Comparison of ENCODE assay signal across 1 cellular context in the genomic region with DNA sequence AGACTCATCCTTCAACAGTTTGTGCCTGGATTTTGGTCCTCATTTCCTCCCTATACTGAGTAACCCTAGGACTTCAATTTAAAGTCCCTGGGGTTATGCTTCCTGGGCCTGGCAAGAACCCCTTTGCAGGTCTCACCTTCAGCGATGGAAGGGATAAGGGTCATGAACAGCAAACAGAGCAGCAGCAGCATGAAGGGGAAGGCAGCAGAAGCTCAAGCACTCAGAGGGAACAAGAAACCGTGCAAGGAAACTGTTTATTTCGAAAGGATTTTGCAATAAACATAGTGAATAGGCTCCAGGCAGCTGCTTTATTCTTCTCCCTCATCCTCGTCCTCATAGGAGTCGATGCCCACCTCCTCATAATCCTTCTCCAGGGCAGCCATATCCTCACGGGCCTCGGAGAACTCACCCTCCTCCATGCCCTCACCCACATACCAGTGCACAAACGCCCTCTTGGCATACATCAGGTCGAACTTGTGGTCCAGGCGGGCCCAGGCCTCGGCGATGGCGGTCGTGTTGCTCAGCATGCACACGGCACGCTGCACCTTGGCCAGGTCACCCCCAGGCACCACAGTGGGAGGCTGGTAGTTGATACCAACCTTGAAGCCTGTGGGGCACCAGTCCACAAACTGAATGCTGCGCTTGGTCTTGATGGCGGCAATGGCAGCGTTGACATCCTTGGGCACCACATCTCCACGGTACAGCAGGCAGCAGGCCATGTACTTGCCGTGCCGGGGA.
TF ChIP-seq lines count a peak whose summit lies in the region.

No MANE protein-coding gene starts in this region.

TF ChIP-seq in K562, 482 proteins besides CTCF, POLR2A, EP300 and RAD21:
- TF ChIP-seq ZNF436 (CRISPR knock-in tag; IDR thresholded peaks at IDR 0.05) (no peak), RBFOX2 (IDR thresholded peaks at IDR 0.05; ENCODE audit: low read depth, low read length) (peak; percentile 45; the same call in 1 of the 2 replicates), RBM22 (IDR thresholded peaks at IDR 0.05; ENCODE audit: low read depth, low read length, poor library complexity, severe bottlenecking) (no peak), TBL1XR1 (IDR thresholded peaks at IDR 0.05; ENCODE audit: low read length in 2 of 2) (no peak), HNRNPH1 (optimal IDR thresholded peaks at IDR 0.05; ENCODE audit: low read depth, low read length) (no peak), ID3 (CRISPR knock-in tag; IDR thresholded peaks at IDR 0.05) (no peak), ID3 (tag; IDR thresholded peaks at IDR 0.05) (no peak), POLR2G (IDR thresholded peaks at IDR 0.05; ENCODE audit: low read depth, low read length) (peak; percentile 60), PHF20 (IDR thresholded peaks at IDR 0.05; ENCODE audit: partially characterized antibody) (no peak), GATAD2B (IDR thresholded peaks at IDR 0.05; ENCODE audit: borderline replicate concordance) (no peak), NFIC (IDR thresholded peaks at IDR 0.05) (no peak)
- TF ChIP-seq, protein P1, sequence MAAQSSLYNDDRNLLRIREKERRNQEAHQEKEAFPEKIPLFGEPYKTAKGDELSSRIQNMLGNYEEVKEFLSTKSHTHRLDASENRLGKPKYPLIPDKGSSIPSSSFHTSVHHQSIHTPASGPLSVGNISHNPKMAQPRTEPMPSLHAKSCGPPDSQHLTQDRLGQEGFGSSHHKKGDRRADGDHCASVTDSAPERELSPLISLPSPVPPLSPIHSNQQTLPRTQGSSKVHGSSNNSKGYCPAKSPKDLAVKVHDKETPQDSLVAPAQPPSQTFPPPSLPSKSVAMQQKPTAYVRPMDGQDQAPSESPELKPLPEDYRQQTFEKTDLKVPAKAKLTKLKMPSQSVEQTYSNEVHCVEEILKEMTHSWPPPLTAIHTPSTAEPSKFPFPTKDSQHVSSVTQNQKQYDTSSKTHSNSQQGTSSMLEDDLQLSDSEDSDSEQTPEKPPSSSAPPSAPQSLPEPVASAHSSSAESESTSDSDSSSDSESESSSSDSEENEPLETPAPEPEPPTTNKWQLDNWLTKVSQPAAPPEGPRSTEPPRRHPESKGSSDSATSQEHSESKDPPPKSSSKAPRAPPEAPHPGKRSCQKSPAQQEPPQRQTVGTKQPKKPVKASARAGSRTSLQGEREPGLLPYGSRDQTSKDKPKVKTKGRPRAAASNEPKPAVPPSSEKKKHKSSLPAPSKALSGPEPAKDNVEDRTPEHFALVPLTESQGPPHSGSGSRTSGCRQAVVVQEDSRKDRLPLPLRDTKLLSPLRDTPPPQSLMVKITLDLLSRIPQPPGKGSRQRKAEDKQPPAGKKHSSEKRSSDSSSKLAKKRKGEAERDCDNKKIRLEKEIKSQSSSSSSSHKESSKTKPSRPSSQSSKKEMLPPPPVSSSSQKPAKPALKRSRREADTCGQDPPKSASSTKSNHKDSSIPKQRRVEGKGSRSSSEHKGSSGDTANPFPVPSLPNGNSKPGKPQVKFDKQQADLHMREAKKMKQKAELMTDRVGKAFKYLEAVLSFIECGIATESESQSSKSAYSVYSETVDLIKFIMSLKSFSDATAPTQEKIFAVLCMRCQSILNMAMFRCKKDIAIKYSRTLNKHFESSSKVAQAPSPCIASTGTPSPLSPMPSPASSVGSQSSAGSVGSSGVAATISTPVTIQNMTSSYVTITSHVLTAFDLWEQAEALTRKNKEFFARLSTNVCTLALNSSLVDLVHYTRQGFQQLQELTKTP (IDR thresholded peaks at IDR 0.05; ENCODE audit: low read depth in 1 of 2, partially characterized antibody in 2 of 2), result no peak
